Comparison of ENCODE assay signal across 8 cellular contexts in genomic region chr6:26330835-26331808, GRCh38. TPM values are rescaled to one million over a fixed set of nuclear protein-coding genes. Genes with fewer than 3 reads are reported as not detected.
DNase-seq lines count a peak whose midpoint lies in the region; ATAC-seq and TF ChIP-seq lines count a peak whose summit lies in the region.

No MANE protein-coding gene starts in this region.

- no peak overlapping the region for H3K27ac ChIP-seq in HUES6 (ENCODE audit: low read depth, low read length)

- peaks cover 15% of the 10 kb centered on the region for H3K27me3 ChIP-seq in HUES6 (ENCODE audit: control insufficient read depth, insufficient read depth, low read length)

- peak; percentile 81 for DNase-seq in Caki2 (ENCODE audit: low read depth)
- DNase-seq in SK-N-DZ (ENCODE audit: low spot score), result peak; percentile 28
- DNase-seq in astrocyte of the spinal cord (ENCODE audit: low read depth, low spot score), result peak; percentile 52
- no peak for DNase-seq in mucosa of descending colon
- no peak for DNase-seq in cortex of kidney (lab: John Stamatoyannopoulos, UW)

- H3K4me3 ChIP-seq in HUES6 (ENCODE audit: low read depth, low read length) (peak overlapping the region; percentile 75), astrocyte of the spinal cord (ENCODE audit: low read depth, low read length) (peak overlapping the region; percentile 70), mucosa of descending colon (no peak overlapping the region)

- H3K36me3 ChIP-seq in HUES6 (ENCODE audit: control insufficient read depth, insufficient read depth, low read length) (no peaks in the 10 kb centered on the region), mucosa of descending colon (ENCODE audit: low read depth) (no peaks in the 10 kb centered on the region)

- H3K9ac ChIP-seq in HUES6 (ENCODE audit: low read length), result peak overlapping the region; percentile 26

- ATAC-seq in mucosa of descending colon, result peak; percentile 50
- no peak for ATAC-seq in GM19351 (IDR thresholded peaks at IDR 0.05; ENCODE audit: unreplicated experiment)
- ATAC-seq in HG03457 (IDR thresholded peaks at IDR 0.05; ENCODE audit: unreplicated experiment), result no peak

- in situ Hi-C loops in Caki2 (cut with HindIII; ENCODE audit: low pct_unique_long_range_greater_than_20kb, low sequenced_read_pairs), result loop anchor here (25.0 kb wide), 1 partner anchor 206 kb away; the partner anchor contains the start of gene HMGN4
- in situ Hi-C loops in astrocyte of the spinal cord (cut with HindIII; ENCODE audit: low sequenced_read_pairs), result no loop called here

- H3K9me3 ChIP-seq in HUES6 (ENCODE audit: control insufficient read depth, insufficient read depth, low read depth, low read length), result no peaks in the 10 kb centered on the region
- H3K9me3 ChIP-seq in mucosa of descending colon, result no peaks in the 10 kb centered on the region

- TF ChIP-seq CTCF in astrocyte of the spinal cord (IDR thresholded peaks at IDR 0.05; ENCODE audit: low read depth, low read length), result no peak
- no peak for TF ChIP-seq CTCF in mucosa of descending colon (IDR thresholded peaks at IDR 0.05)

- intact Hi-C loops in mucosa of descending colon (cut with DNase I, micrococcal nuclease), result no loop called here

- H3K4me1 ChIP-seq in HUES6 (ENCODE audit: control insufficient read depth, insufficient read depth, low read length), result peaks cover 7% of the 10 kb centered on the region
- peaks cover 9% of the 10 kb centered on the region for H3K4me1 ChIP-seq in mucosa of descending colon (ENCODE audit: low read depth)

RNA-seq across cellular contexts. Expression of gene BTN3A2, which starts 33.9 kb away (rescaled TPM):
- total RNA-seq in Caki2 (2014; rRNA removed; shearing (Covaris generic); ENCODE audit: low replicate concordance), result 34.2 and 38.7 TPM in 2 replicates
- polyA plus RNA-seq in SK-N-DZ (2014; cell fraction: cytosol; rRNA removed), result 0.13 and 0.29 TPM in 2 replicates
- 0.18 and 2.4 TPM in 2 replicates for polyA plus RNA-seq in SK-N-DZ (2014; cell fraction: nucleus; rRNA removed)
- total RNA-seq in mucosa of descending colon, result 10 to 100 TPM; 48.0 to 55.1 (median 48.7) TPM

RNA-seq across cellular contexts. Expression of gene BTN2A2, which starts 51.8 kb away (rescaled TPM):
- total RNA-seq in Caki2 (2014; rRNA removed; shearing (Covaris generic); ENCODE audit: low replicate concordance), result 12.7 and 16.0 TPM in 2 replicates
- 2.0 and 3.3 TPM in 2 replicates for polyA plus RNA-seq in SK-N-DZ (2014; cell fraction: cytosol; rRNA removed)
- 3.6 and 6.1 TPM in 2 replicates for polyA plus RNA-seq in SK-N-DZ (2014; cell fraction: nucleus; rRNA removed)
- 10 to 100 TPM in 1 of 3 donors, 1 to 10 TPM in 2; 7.0 to 12.6 (median 9.2) TPM for total RNA-seq in mucosa of descending colon

Comparison
In these comparisons a context has a peak if more than half of its experiments do, and no peak if none do; other contexts are left out.
1. DNase-seq: peak in Caki2 (single experiment), SK-N-DZ (single experiment) and astrocyte of the spinal cord (single experiment); none in mucosa of descending colon (0 of 3) and cortex of kidney (single experiment).